In the genomic region with DNA sequence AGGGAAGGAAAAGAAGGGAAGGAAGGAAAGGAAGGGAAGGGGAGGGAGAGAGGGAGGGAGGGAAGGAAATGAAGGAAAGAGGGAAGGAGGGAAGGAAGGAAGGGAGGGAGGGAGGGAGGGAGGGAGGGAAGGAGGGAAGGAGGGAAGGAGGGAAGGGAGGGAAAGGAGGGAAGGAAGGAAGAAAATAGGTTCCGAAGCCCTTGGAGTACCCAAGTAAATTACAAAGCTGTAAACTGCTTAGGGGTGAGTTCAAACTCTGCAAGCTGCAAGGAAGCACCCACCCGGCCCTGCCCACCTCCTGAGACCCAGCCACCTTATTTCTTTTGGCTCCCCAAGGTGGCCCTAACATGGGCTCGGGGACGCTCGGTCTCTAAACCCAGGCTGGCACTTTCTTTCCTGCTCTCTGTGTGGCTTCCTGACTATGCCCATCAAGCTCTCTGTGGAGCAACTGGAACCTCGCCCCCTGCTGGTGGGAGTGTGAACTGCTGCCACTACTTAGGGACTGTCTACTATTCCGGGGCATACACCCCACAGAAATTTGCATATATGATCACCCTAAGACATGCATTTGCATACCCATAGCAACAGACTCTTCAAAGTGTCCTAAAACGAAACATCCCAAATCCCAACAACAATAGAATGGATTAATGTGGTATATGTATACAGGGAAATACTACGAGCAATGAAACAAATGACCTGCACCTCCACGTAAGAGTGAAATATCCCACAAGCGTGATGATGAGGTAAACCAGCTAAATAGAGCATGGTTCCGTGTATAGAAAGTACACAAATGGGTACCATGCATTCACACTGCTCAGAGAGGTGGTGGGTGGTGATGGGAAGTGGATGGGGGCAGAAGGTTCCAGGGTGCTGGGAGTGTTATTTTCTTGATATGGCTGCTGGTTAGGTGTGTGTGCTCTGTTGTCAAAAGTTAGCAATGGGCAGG, we compare ENCODE assay signal across 1 cellular context.
TF ChIP-seq lines count a peak whose summit lies in the region.

No MANE protein-coding gene starts in this region.

TF ChIP-seq in H1, 55 proteins besides CTCF, POLR2A, EP300 and RAD21 (continued from another document):
- TF ChIP-seq E2F6 (IDR thresholded peaks at IDR 0.05) (no peak), SIX5 (IDR thresholded peaks at IDR 0.05; ENCODE audit: low read depth, low read length) (no peak), SAP30 (IDR thresholded peaks at IDR 0.05; ENCODE audit: insufficient read depth, insufficient replicate concordance, low read length) (no peak), CBX8 (IDR thresholded peaks at IDR 0.05; ENCODE audit: borderline replicate concordance, low read depth, low read length) (no peak), GABPA (IDR thresholded peaks at IDR 0.05; ENCODE audit: borderline replicate concordance, insufficient read depth, low read length) (no peak), RNF2 (IDR thresholded peaks at IDR 0.05; ENCODE audit: borderline replicate concordance, low read depth, low read length, missing control alignments, poor library complexity, severe bottlenecking) (no peak), PHF8 (conservative IDR thresholded peaks at IDR 0.05; ENCODE audit: low read depth, low read length) (no peak), BACH1 (IDR thresholded peaks at IDR 0.05; ENCODE audit: low read length) (no peak), RBBP5 (IDR thresholded peaks at IDR 0.05; ENCODE audit: borderline replicate concordance, low read depth, low read length) (no peak), BRCA1 (IDR thresholded peaks at IDR 0.05; ENCODE audit: low read depth, low read length) (no peak), ATF2 (IDR thresholded peaks at IDR 0.05; ENCODE audit: low read length) (no peak)
